ENCODE assay signal across 8 cellular contexts in the genomic region with DNA sequence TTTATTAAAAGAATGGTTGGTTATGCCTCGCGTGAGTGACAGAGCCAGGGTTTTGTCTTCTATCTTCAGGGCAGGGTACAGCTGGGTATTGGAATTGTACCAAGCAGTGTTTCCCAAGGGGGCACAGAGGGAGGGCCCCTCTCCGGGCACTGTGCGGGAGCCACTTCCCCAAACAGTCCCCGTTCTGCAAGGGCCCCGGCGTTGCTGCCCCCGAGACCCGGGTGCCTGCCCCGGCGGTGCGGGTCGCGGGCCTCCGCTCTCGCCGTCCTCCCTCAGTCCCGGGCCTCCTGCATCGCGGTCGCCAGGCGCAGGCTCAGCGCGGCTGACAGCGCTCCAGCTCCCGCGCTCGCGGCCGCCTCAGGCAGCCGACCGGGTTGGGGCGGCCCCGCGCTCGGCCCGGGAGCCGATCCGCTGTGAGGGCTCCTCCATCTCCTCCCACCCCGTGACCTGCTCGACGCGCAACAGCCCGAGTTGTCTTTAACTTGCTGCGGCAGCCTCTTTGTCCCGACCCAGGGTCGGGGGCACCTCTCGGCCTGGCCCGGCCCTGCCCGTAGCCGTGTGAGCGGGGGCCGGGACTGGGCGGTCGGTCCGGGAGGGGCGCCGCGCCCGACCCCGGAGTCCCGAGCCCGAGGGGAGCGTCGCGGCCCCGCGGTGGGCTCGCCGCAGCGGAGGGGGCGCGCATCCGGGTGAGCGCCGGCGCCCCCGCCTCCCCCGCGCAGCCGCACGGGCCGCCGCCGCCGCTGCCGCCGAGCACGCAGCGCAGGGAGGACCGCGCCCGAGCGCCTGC. TPM values are rescaled to one million over a fixed set of nuclear protein-coding genes. Genes with fewer than 3 reads are reported as not detected.
DNase-seq lines count a peak whose midpoint lies in the region; ATAC-seq and TF ChIP-seq lines count a peak whose summit lies in the region.

No MANE protein-coding gene starts in this region.

- H3K27me3 ChIP-seq in dorsolateral prefrontal cortex (no peaks in the 10 kb centered on the region), lower lobe of right lung (ENCODE audit: low read depth) (no peaks in the 10 kb centered on the region)

- DNase-seq in NCI-H1436 (lab: John Stamatoyannopoulos, UW) (peak; percentile 42), NCI-H1436 treated with DMSO at 0.1 percent for 48 hours (lab: John Stamatoyannopoulos, UW) (no peak), HFF-Myc (ENCODE audit: extremely low read depth, low read depth) (no peak), NCI-H1694 (lab: John Stamatoyannopoulos, UW) (peak; percentile 21), dorsolateral prefrontal cortex (peak; percentile 35 to 78 (median 53)), lower lobe of right lung (peak; percentile 71)
- DNase-seq in activated CD4-positive, alpha-beta T cell treated with anti-CD3 and anti-CD28 coated beads, Interleukin-2, amount 10 ng/mL, durations not matched to agents 7 days and 5 days, result peak; percentile 39
- DNase-seq in stimulated activated CD4-positive, alpha-beta T cell treated with anti-CD3 and anti-CD28 coated beads, TNF-alpha, amount 100 ng/mL, for 24 hours (ENCODE audit: low read depth in 3 of 3), result peak; percentile 18 to 44 (median 26)

- peak overlapping the region; percentile 72 for H3K27ac Mint-ChIP-seq in activated CD4-positive, alpha-beta T cell treated with anti-CD3 and anti-CD28 coated beads, Interleukin-2, amount 10 ng/mL, durations not matched to agents 7 days and 5 days

- peaks cover 17% of the 10 kb centered on the region for H3K27me3 Mint-ChIP-seq in activated CD4-positive, alpha-beta T cell treated with anti-CD3 and anti-CD28 coated beads, Interleukin-2, amount 10 ng/mL, durations not matched to agents 7 days and 5 days

- H3K4me1 ChIP-seq in lower lobe of right lung, result peaks cover 23% of the 10 kb centered on the region

- H3K9me3 ChIP-seq in lower lobe of right lung, result no peaks in the 10 kb centered on the region

- H3K4me3 Mint-ChIP-seq in activated CD4-positive, alpha-beta T cell treated with anti-CD3 and anti-CD28 coated beads, Interleukin-2, amount 10 ng/mL, durations not matched to agents 7 days and 5 days, result peak overlapping the region; percentile 67

- intact Hi-C loops in dorsolateral prefrontal cortex (cut with DNase I), result loop anchor here (2.0 to 10.0 kb wide), 4 partner anchors 38 to 114 kb away; a partner anchor contains a TSS
- intact Hi-C loops in lower lobe of right lung (cut with DNase I), result no loop called here

- peaks cover 29% of the 10 kb centered on the region for H3K4me1 Mint-ChIP-seq in activated CD4-positive, alpha-beta T cell treated with anti-CD3 and anti-CD28 coated beads, Interleukin-2, amount 10 ng/mL, durations not matched to agents 7 days and 5 days

- peaks cover 17% of the 10 kb centered on the region for H3K9me3 Mint-ChIP-seq in activated CD4-positive, alpha-beta T cell treated with anti-CD3 and anti-CD28 coated beads, Interleukin-2, amount 10 ng/mL, durations not matched to agents 7 days and 5 days

- no peak for TF ChIP-seq CTCF in HFF-Myc (IDR thresholded peaks at IDR 0.05; ENCODE audit: low read depth, low read length, missing control alignments)
- peak in 2 of 56 donors; percentile 11 to 14 for TF ChIP-seq CTCF in dorsolateral prefrontal cortex (IDR thresholded peaks at IDR 0.05 in 54 of 56, conservative IDR thresholded peaks at IDR 0.05 in 2 of 56; ENCODE audit: low read depth in 1 of 56, partially characterized antibody in 56 of 56)
- TF ChIP-seq CTCF in lower lobe of right lung (IDR thresholded peaks at IDR 0.05), result no peak

- H3K27ac ChIP-seq in dorsolateral prefrontal cortex, result peak overlapping the region; percentile 70 to 98 (median 94)
- peak overlapping the region; percentile 94 for H3K27ac ChIP-seq in lower lobe of right lung

- no peaks in the 10 kb centered on the region for H3K36me3 ChIP-seq in lower lobe of right lung

- POLR2A ChIA-PET in activated CD4-positive, alpha-beta T cell treated with anti-CD3 and anti-CD28 coated beads, Interleukin-2, amount 10 ng/mL, durations not matched to agents 7 days and 5 days (lab: Charles Lee), result no interaction called here

- ATAC-seq in lower lobe of right lung, result peak; percentile 85 to 87

- CTCF ChIA-PET in activated CD4-positive, alpha-beta T cell treated with anti-CD3 and anti-CD28 coated beads, Interleukin-2, amount 10 ng/mL, durations not matched to agents 7 days and 5 days (lab: Charles Lee), result interaction anchor here (0.7 kb wide), 2 partner anchors 116 to 468 kb away, joined by 3 read pairs; no protein-coding TSS in a partner anchor

- H3K36me3 Mint-ChIP-seq in activated CD4-positive, alpha-beta T cell treated with anti-CD3 and anti-CD28 coated beads, Interleukin-2, amount 10 ng/mL, durations not matched to agents 7 days and 5 days (ENCODE audit: low read depth), result peaks cover 19% of the 10 kb centered on the region

- H3K4me3 ChIP-seq in HFF-Myc (replicated peaks; ENCODE audit: low read depth, low read length) (peak overlapping the region; percentile 56), dorsolateral prefrontal cortex (peak overlapping the region; percentile 58 to 93 (median 79)), lower lobe of right lung (peak overlapping the region; percentile 74)

RNA-seq across cellular contexts. Expression of a gene that starts 0.6 kb away (rescaled TPM):
- 10 to 100 TPM; 26.3 to 31.9 TPM for total RNA-seq in activated CD4-positive, alpha-beta T cell treated with anti-CD3 and anti-CD28 coated beads, Interleukin-2, amount 10 ng/mL, durations not matched to agents 7 days and 5 days
- 10 to 100 TPM; 17.1 to 44.3 (median 30.1) TPM for total RNA-seq in dorsolateral prefrontal cortex
- 57.2 TPM for total RNA-seq in lower lobe of right lung

Comparison
In these comparisons a context has a peak if more than half of its experiments do, and no peak if none do; other contexts are left out.
1. DNase-seq: peak in NCI-H1436 (single experiment), NCI-H1694 (single experiment), activated CD4-positive, alpha-beta T cell treated with anti-CD3 and anti-CD28 coated beads, Interleukin-2, amount 10 ng/mL, durations not matched to agents 7 days and 5 days (single experiment), dorsolateral prefrontal cortex (10 of 10), lower lobe of right lung (single experiment) and stimulated activated CD4-positive, alpha-beta T cell treated with anti-CD3 and anti-CD28 coated beads, TNF-alpha, amount 100 ng/mL, for 24 hours (3 of 3); none in NCI-H1436 treated with DMSO at 0.1 percent for 48 hours (single experiment) and HFF-Myc (single experiment).
2. Peak in every context shown above with its lines, with median percentiles within 50 percentile points of each other: H3K4me3 ChIP-seq.